ENCODE assay signal across 27 cellular contexts in genomic region chr14:73945159-73945670, GRCh38. TPM values are rescaled to one million over a fixed set of nuclear protein-coding genes. Genes with fewer than 3 reads are reported as not detected.
DNase-seq lines count a peak whose midpoint lies in the region; ATAC-seq, FAIRE-seq and TF ChIP-seq lines count a peak whose summit lies in the region.
"Had no signal": no experiment of that assay in that cellular context is flagged by ENCODE, and none has a peak within 500 bp of the region (broad histone marks: within the 10 kb centered on the region; RNA-seq: fewer than 3 reads in every experiment).

No MANE protein-coding gene starts in this region.

- H3K4me3 Mint-ChIP-seq in activated T-helper 1 cell treated with anti-CD3 and anti-CD28 coated beads, Interleukin-12 subunit alpha, Interleukin-12 subunit beta, Interleukin-2, Interleukin-4 antibody, amounts not matched to agents 30 ng/mL and 10 ng/mL and 1 ng/mL, durations not matched to agents 14 hours and 24 hours and 36 hours = no peak overlapping the region
- H3K4me3 Mint-ChIP-seq: CD8-positive, alpha-beta memory T cell had no signal

- H3K4me1 Mint-ChIP-seq in activated T-helper 1 cell treated with anti-CD3 and anti-CD28 coated beads, Interleukin-12 subunit alpha, Interleukin-12 subunit beta, Interleukin-2, Interleukin-4 antibody, amounts not matched to agents 30 ng/mL and 10 ng/mL and 1 ng/mL, durations not matched to agents 14 hours and 24 hours and 36 hours (ENCODE audit: low read depth) = peaks cover 11% of the 10 kb centered on the region

- H3K4me3 ChIP-seq in body of pancreas (no peak overlapping the region), lower lobe of right lung (no peak overlapping the region), small intestine (ENCODE audit: low read depth in 1 of 2, low read length in 2 of 2) (no peak overlapping the region)
- H3K4me3 ChIP-seq: SK-N-MC had no signal

- no peaks in the 10 kb centered on the region for H3K9me3 Mint-ChIP-seq in activated T-helper 1 cell treated with anti-CD3 and anti-CD28 coated beads, Interleukin-12 subunit alpha, Interleukin-12 subunit beta, Interleukin-2, Interleukin-4 antibody, amounts not matched to agents 30 ng/mL and 10 ng/mL and 1 ng/mL, durations not matched to agents 14 hours and 24 hours and 36 hours
- H3K9me3 Mint-ChIP-seq: CD8-positive, alpha-beta memory T cell had no signal

- ATAC-seq in body of pancreas = peak; percentile 38
- ATAC-seq in lower lobe of right lung = peak in 1 of 2 donors; percentile 1
- no peak for ATAC-seq in HG03565 (IDR thresholded peaks at IDR 0.05; ENCODE audit: unreplicated experiment)
- ATAC-seq: HCT116 had no signal

- DNase-seq in body of pancreas (peak; percentile 46 to 75 (median 66)), lower lobe of right lung (no peak), small intestine (peak; percentile 76), DMS79 treated with DMSO at 0.1 percent for 48 hours (lab: John Stamatoyannopoulos, UW) (no peak), T-helper 2 cell (no peak)
- no peak for DNase-seq in activated T-helper 1 cell treated with anti-CD3 and anti-CD28 coated beads, Interleukin-12 subunit alpha, Interleukin-12 subunit beta, Interleukin-2, Interleukin-4 antibody, amounts not matched to agents 30 ng/mL and 10 ng/mL and 1 ng/mL, durations not matched to agents 14 hours and 24 hours and 36 hours (ENCODE audit: low spot score)
- DNase-seq: AML-193; C1 segment of cervical spinal cord; CD8-positive, alpha-beta memory T cell; DMS53; EL; GF-D8; Kasumi-1; MM.1S; NCI-H1048; NCI-H1417 treated with DMSO at 0.1 percent for 48 hours; NCI-H187 treated with DMSO at 0.1 percent for 48 hours; NCI-H2107; NCI-H510A; NCI-H748 treated with DMSO at 0.1 percent for 48 hours; SHP77 treated with DMSO at 0.1 percent for 48 hours had no signal

- FAIRE-seq in small intestine (lab: Jason Lieb, UNC) = no peak
- FAIRE-seq: D721Med, H1 had no signal

- H3K9me3 ChIP-seq in body of pancreas = no peaks in the 10 kb centered on the region
- no peaks in the 10 kb centered on the region for H3K9me3 ChIP-seq in lower lobe of right lung
- H3K9me3 ChIP-seq in small intestine (ENCODE audit: control insufficient read depth, low read depth) = no peaks in the 10 kb centered on the region

- H3K27ac ChIP-seq in C4-2B = peak overlapping the region; percentile 97
- H3K27ac ChIP-seq in body of pancreas = peak overlapping the region in 2 of 4 donors; percentile 46 to 70
- H3K27ac ChIP-seq in lower lobe of right lung = peak overlapping the region; percentile 41
- no peak overlapping the region for H3K27ac ChIP-seq in small intestine (ENCODE audit: low read depth in 1 of 2, low read length in 1 of 2)
- H3K27ac ChIP-seq: SK-N-MC had no signal

- no peak overlapping the region for H3K27ac Mint-ChIP-seq in activated T-helper 1 cell treated with anti-CD3 and anti-CD28 coated beads, Interleukin-12 subunit alpha, Interleukin-12 subunit beta, Interleukin-2, Interleukin-4 antibody, amounts not matched to agents 30 ng/mL and 10 ng/mL and 1 ng/mL, durations not matched to agents 14 hours and 24 hours and 36 hours
- H3K27ac Mint-ChIP-seq: CD8-positive, alpha-beta memory T cell had no signal

- H3K27me3 ChIP-seq in body of pancreas = no peaks in the 10 kb centered on the region
- H3K27me3 ChIP-seq in lower lobe of right lung (ENCODE audit: low read depth) = no peaks in the 10 kb centered on the region
- no peaks in the 10 kb centered on the region for H3K27me3 ChIP-seq in small intestine (ENCODE audit: control insufficient read depth in 2 of 2, insufficient read depth in 2 of 2, low read length in 2 of 2)

- no peaks in the 10 kb centered on the region for H3K36me3 Mint-ChIP-seq in activated T-helper 1 cell treated with anti-CD3 and anti-CD28 coated beads, Interleukin-12 subunit alpha, Interleukin-12 subunit beta, Interleukin-2, Interleukin-4 antibody, amounts not matched to agents 30 ng/mL and 10 ng/mL and 1 ng/mL, durations not matched to agents 14 hours and 24 hours and 36 hours (ENCODE audit: low read depth)

- H3K27me3 Mint-ChIP-seq in activated T-helper 1 cell treated with anti-CD3 and anti-CD28 coated beads, Interleukin-12 subunit alpha, Interleukin-12 subunit beta, Interleukin-2, Interleukin-4 antibody, amounts not matched to agents 30 ng/mL and 10 ng/mL and 1 ng/mL, durations not matched to agents 14 hours and 24 hours and 36 hours (ENCODE audit: insufficient read depth) = no peaks in the 10 kb centered on the region

- intact Hi-C loops in body of pancreas (cut with DNase I) (no loop called here), lower lobe of right lung (cut with DNase I) (no loop called here)
- intact Hi-C loops in activated T-helper 1 cell treated with anti-CD3 and anti-CD28 coated beads, Interleukin-12 subunit alpha, Interleukin-12 subunit beta, Interleukin-2, Interleukin-4 antibody, amounts not matched to agents 30 ng/mL and 10 ng/mL and 1 ng/mL, durations not matched to agents 14 hours and 24 hours and 36 hours (cut with micrococcal nuclease) = no loop called here

- H3K36me3 ChIP-seq in body of pancreas (replicated peaks in 1 of 2; ENCODE audit: insufficient read depth in 1 of 2, low read depth in 2 of 2) (no peaks in the 10 kb centered on the region), lower lobe of right lung (peaks cover 40% of the 10 kb centered on the region), small intestine (ENCODE audit: control insufficient read depth in 2 of 2, insufficient read depth in 2 of 2, low read length in 2 of 2) (peaks cover 0 to 4% of the 10 kb centered on the region in 2 donors)

- TF ChIP-seq POLR2A in body of pancreas (IDR thresholded peaks at IDR 0.05) = no peak

- H3K4me1 ChIP-seq in body of pancreas (peaks cover 22% of the 10 kb centered on the region), lower lobe of right lung (peaks cover 29% of the 10 kb centered on the region), small intestine (ENCODE audit: control insufficient read depth in 2 of 2, insufficient read depth in 1 of 2, low read depth in 1 of 2, low read length in 1 of 2) (no peaks in the 10 kb centered on the region)

- WGBS in body of pancreas, 2 donors = 13 to 17% methylated on average over 4 of the region's 4 CpGs
- WGBS in small intestine, 3 donors = 16 to 59% (median 33%) methylated on average over 4 of the region's 4 CpGs

- TF ChIP-seq CTCF in C4-2B (conservative IDR thresholded peaks at IDR 0.05) (no peak), body of pancreas (IDR thresholded peaks at IDR 0.05) (no peak), lower lobe of right lung (IDR thresholded peaks at IDR 0.05) (no peak)

RNA-seq across cellular contexts. Expression of gene FAM161B, which starts 4.7 kb away (rescaled TPM):
- total RNA-seq in body of pancreas = 1 to 10 TPM; 1.0 to 1.6 TPM
- 4.7 TPM for total RNA-seq in lower lobe of right lung
- 1 to 10 TPM; 2.0 to 5.1 (median 2.4) TPM for polyA plus RNA-seq in small intestine
- total RNA-seq in activated T-helper 1 cell treated with anti-CD3 and anti-CD28 coated beads, Interleukin-12 subunit alpha, Interleukin-12 subunit beta, Interleukin-2, Interleukin-4 antibody, amounts not matched to agents 30 ng/mL and 10 ng/mL and 1 ng/mL, durations not matched to agents 14 hours and 24 hours and 36 hours = 0.76 and 0.83 TPM in 2 replicates

RNA-seq across cellular contexts. Expression of gene COQ6, which starts 4.9 kb away (rescaled TPM):
- 10 to 100 TPM in 1 of 2 donors, 1 to 10 TPM in 1; 9.6 to 29.3 TPM for total RNA-seq in body of pancreas
- total RNA-seq in lower lobe of right lung = 17.0 TPM
- 10 to 100 TPM in 2 of 3 donors, 1 to 10 TPM in 1; 10.0 to 18.8 (median 18.7) TPM for polyA plus RNA-seq in small intestine
- 17.9 and 19.2 TPM in 2 replicates for total RNA-seq in activated T-helper 1 cell treated with anti-CD3 and anti-CD28 coated beads, Interleukin-12 subunit alpha, Interleukin-12 subunit beta, Interleukin-2, Interleukin-4 antibody, amounts not matched to agents 30 ng/mL and 10 ng/mL and 1 ng/mL, durations not matched to agents 14 hours and 24 hours and 36 hours

RNA-seq across cellular contexts. Expression of gene ZNF410, which starts 58.6 kb away (rescaled TPM):
- total RNA-seq in body of pancreas (10 to 100 TPM; 18.8 to 25.9 TPM), lower lobe of right lung (41.5 TPM)
- 10 to 100 TPM; 30.7 to 50.1 (median 37.3) TPM for polyA plus RNA-seq in small intestine
- 70.1 and 71.8 TPM in 2 replicates for total RNA-seq in activated T-helper 1 cell treated with anti-CD3 and anti-CD28 coated beads, Interleukin-12 subunit alpha, Interleukin-12 subunit beta, Interleukin-2, Interleukin-4 antibody, amounts not matched to agents 30 ng/mL and 10 ng/mL and 1 ng/mL, durations not matched to agents 14 hours and 24 hours and 36 hours

Comparison
In these comparisons a context has a peak if more than half of its experiments do, and no peak if none do; other contexts are left out.
1. H3K27ac ChIP-seq: peak in C4-2B (single experiment) and lower lobe of right lung (single experiment); none in small intestine (0 of 2).
2. DNase-seq: peak in body of pancreas (4 of 4) and small intestine (single experiment); none in lower lobe of right lung (single experiment), DMS79 treated with DMSO at 0.1 percent for 48 hours (single experiment), activated T-helper 1 cell treated with anti-CD3 and anti-CD28 coated beads, Interleukin-12 subunit alpha, Interleukin-12 subunit beta, Interleukin-2, Interleukin-4 antibody, amounts not matched to agents 30 ng/mL and 10 ng/mL and 1 ng/mL, durations not matched to agents 14 hours and 24 hours and 36 hours (single experiment) and T-helper 2 cell (0 of 5).